Comparison of ENCODE assay signal across 17 cellular contexts in genomic region chr10:86449926-86450558, GRCh38.
DNase-seq lines count a peak whose midpoint lies in the region; ATAC-seq and TF ChIP-seq lines count a peak whose summit lies in the region.
"Had no signal": no experiment of that assay in that cellular context is flagged by ENCODE, and none has a peak within 500 bp of the region (broad histone marks: within the 10 kb centered on the region; RNA-seq: fewer than 3 reads in every experiment).

No MANE protein-coding gene starts in this region.

- H3K4me3 ChIP-seq in neutrophil (ENCODE audit: low read depth in 1 of 2, low read length in 1 of 2) = no peak overlapping the region
- H3K4me3 ChIP-seq in lower lobe of right lung = no peak overlapping the region
- H3K4me3 ChIP-seq: hepatocyte, mucosa of descending colon, ovary had no signal

- H3K9me3 ChIP-seq in neutrophil (no peaks in the 10 kb centered on the region), lower lobe of right lung (no peaks in the 10 kb centered on the region)
- H3K9me3 ChIP-seq: Caco-2, mucosa of descending colon, ovary had no signal

- in situ Hi-C loops in KBM-7 (cut with MboI; ENCODE audit: low pct_unique_long_range_greater_than_20kb, low sequenced_read_pairs) = no loop called here

- ATAC-seq in T-cell (replicated peaks in 1 of 4) (no peak), lower lobe of right lung (no peak), left ventricle myocardium superior (no peak), natural killer cell (no peak)
- ATAC-seq: activated T-helper 17 cell treated with anti-CD3 and anti-CD28 coated beads, Interleukin-2, amount 50 U/mL, for 72 hours; mucosa of descending colon had no signal

- no peak overlapping the region for H3K4me3 Mint-ChIP-seq in activated CD4-positive, alpha-beta T cell treated with anti-CD3 and anti-CD28 coated beads, Interleukin-2, amount 10 ng/mL, durations not matched to agents 7 days and 5 days
- H3K4me3 Mint-ChIP-seq in T-cell (no peak overlapping the region), natural killer cell (no peak overlapping the region)
- H3K4me3 Mint-ChIP-seq: activated CD4-positive, alpha-beta T cell treated with anti-CD3 and anti-CD28 coated beads, Interleukin-2, amount 10 ng/mL, durations not matched to agents 24 days and 14 days; activated T-helper 17 cell treated with anti-CD3 and anti-CD28 coated beads, Interleukin-2, amount 50 U/mL, for 72 hours; brain had no signal

- intact Hi-C loops in lower lobe of right lung (cut with DNase I) = no loop called here
- intact Hi-C loops in left ventricle myocardium superior (cut with micrococcal nuclease) = no loop called here
- intact Hi-C loops in natural killer cell (cut with micrococcal nuclease) = no loop called here

- DNase-seq in activated CD4-positive, alpha-beta T cell treated with anti-CD3 and anti-CD28 coated beads, Interleukin-2, amount 10 ng/mL, durations not matched to agents 7 days and 5 days = no peak
- DNase-seq in activated CD4-positive, alpha-beta T cell treated with anti-CD3 and anti-CD28 coated beads for 4 hours = no peak
- DNase-seq in KBM-7 = peak; percentile 62
- no peak for DNase-seq in T-cell
- no peak for DNase-seq in lower lobe of right lung
- no peak for DNase-seq in left ventricle myocardium superior
- no peak for DNase-seq in natural killer cell
- DNase-seq: activated CD4-positive, alpha-beta T cell treated with anti-CD3 and anti-CD28 coated beads, Interleukin-2, amount 10 ng/mL, durations not matched to agents 24 days and 14 days; Caco-2; kidney glomerular epithelial cell; mucosa of descending colon; NCI-H187 treated with DMSO at 0.1 percent for 48 hours; ovary had no signal

- POLR2A ChIA-PET in activated CD4-positive, alpha-beta T cell treated with anti-CD3 and anti-CD28 coated beads, Interleukin-2, amount 10 ng/mL, durations not matched to agents 7 days and 5 days (lab: Charles Lee) = no interaction called here
- POLR2A ChIA-PET in T-cell (lab: Charles Lee) = interaction anchor here in 1 of 2 donors (0.7 kb wide), 1 partner anchor 80 kb away, joined by 3 read pairs; no protein-coding TSS in a partner anchor

- H3K27me3 ChIP-seq in neutrophil (no peaks in the 10 kb centered on the region), lower lobe of right lung (ENCODE audit: low read depth) (no peaks in the 10 kb centered on the region)
- H3K27me3 ChIP-seq: hepatocyte, ovary had no signal

- H3K27ac ChIP-seq in neutrophil (peak overlapping the region; percentile 80), lower lobe of right lung (no peak overlapping the region)
- H3K27ac ChIP-seq: hepatocyte, ovary had no signal

- H3K4me1 ChIP-seq in neutrophil (ENCODE audit: control insufficient read depth in 1 of 2, insufficient read depth in 1 of 2, low read depth in 1 of 2, low read length in 1 of 2) (peaks cover 19 to 26% of the 10 kb centered on the region in 2 experiments), lower lobe of right lung (peaks cover 8% of the 10 kb centered on the region)
- H3K4me1 ChIP-seq: Caco-2 had no signal

- CTCF ChIA-PET in activated CD4-positive, alpha-beta T cell treated with anti-CD3 and anti-CD28 coated beads, Interleukin-2, amount 10 ng/mL, durations not matched to agents 7 days and 5 days (lab: Charles Lee) = no interaction called here
- CTCF ChIA-PET in T-cell (lab: Charles Lee) = no interaction called here

- H3K27me3 Mint-ChIP-seq in activated CD4-positive, alpha-beta T cell treated with anti-CD3 and anti-CD28 coated beads, Interleukin-2, amount 10 ng/mL, durations not matched to agents 7 days and 5 days = no peaks in the 10 kb centered on the region
- H3K27me3 Mint-ChIP-seq in T-cell = no peaks in the 10 kb centered on the region
- H3K27me3 Mint-ChIP-seq in natural killer cell (ENCODE audit: low read depth in 2 of 2) = no peaks in the 10 kb centered on the region
- H3K27me3 Mint-ChIP-seq: activated CD4-positive, alpha-beta T cell treated with anti-CD3 and anti-CD28 coated beads, Interleukin-2, amount 10 ng/mL, durations not matched to agents 24 days and 14 days; activated T-helper 17 cell treated with anti-CD3 and anti-CD28 coated beads, Interleukin-2, amount 50 U/mL, for 72 hours; brain had no signal

- H3K9me3 Mint-ChIP-seq in activated CD4-positive, alpha-beta T cell treated with anti-CD3 and anti-CD28 coated beads, Interleukin-2, amount 10 ng/mL, durations not matched to agents 7 days and 5 days = no peaks in the 10 kb centered on the region
- H3K9me3 Mint-ChIP-seq in T-cell (no peaks in the 10 kb centered on the region), natural killer cell (no peaks in the 10 kb centered on the region)
- H3K9me3 Mint-ChIP-seq: activated CD4-positive, alpha-beta T cell treated with anti-CD3 and anti-CD28 coated beads, Interleukin-2, amount 10 ng/mL, durations not matched to agents 24 days and 14 days; activated T-helper 17 cell treated with anti-CD3 and anti-CD28 coated beads, Interleukin-2, amount 50 U/mL, for 72 hours had no signal

- TF ChIP-seq CTCF in neutrophil (IDR thresholded peaks at IDR 0.05) (no peak), lower lobe of right lung (IDR thresholded peaks at IDR 0.05) (no peak), natural killer cell (IDR thresholded peaks at IDR 0.05) (no peak)

- H3K27ac Mint-ChIP-seq in activated CD4-positive, alpha-beta T cell treated with anti-CD3 and anti-CD28 coated beads, Interleukin-2, amount 10 ng/mL, durations not matched to agents 7 days and 5 days = peak overlapping the region; percentile 10
- peak overlapping the region; percentile 69 to 85 for H3K27ac Mint-ChIP-seq in T-cell
- H3K27ac Mint-ChIP-seq in natural killer cell = peak overlapping the region in 1 of 2 donors; percentile 6
- H3K27ac Mint-ChIP-seq: activated T-helper 17 cell treated with anti-CD3 and anti-CD28 coated beads, Interleukin-2, amount 50 U/mL, for 72 hours had no signal

- peaks cover 63% of the 10 kb centered on the region for H3K36me3 Mint-ChIP-seq in activated CD4-positive, alpha-beta T cell treated with anti-CD3 and anti-CD28 coated beads, Interleukin-2, amount 10 ng/mL, durations not matched to agents 7 days and 5 days (ENCODE audit: low read depth)
- H3K36me3 Mint-ChIP-seq in T-cell (peaks cover 62% of the 10 kb centered on the region), natural killer cell (peaks cover 15% of the 10 kb centered on the region)

- peaks cover 23% of the 10 kb centered on the region for H3K4me1 Mint-ChIP-seq in activated CD4-positive, alpha-beta T cell treated with anti-CD3 and anti-CD28 coated beads, Interleukin-2, amount 10 ng/mL, durations not matched to agents 7 days and 5 days
- H3K4me1 Mint-ChIP-seq in T-cell (peaks cover 34 to 37% (median 35%) of the 10 kb centered on the region in 3 donors), natural killer cell (peaks cover 7 to 24% of the 10 kb centered on the region in 2 donors)
- H3K4me1 Mint-ChIP-seq: brain had no signal

- peaks cover 76% of the 10 kb centered on the region for H3K36me3 ChIP-seq in neutrophil
- H3K36me3 ChIP-seq in lower lobe of right lung = peaks cover 95% of the 10 kb centered on the region
- H3K36me3 ChIP-seq: ovary had no signal
